Comparison of ENCODE assay signal across 26 cellular contexts in genomic region chr4:87185471-87185870, GRCh38.
"Had no signal": no experiment of that assay in that cellular context is flagged by ENCODE, and none has a peak within 500 bp of the region (broad histone marks: within the 10 kb centered on the region; RNA-seq: fewer than 3 reads in every experiment).

No MANE protein-coding gene starts in this region.

- H3K9me3 Mint-ChIP-seq: natural killer cell; nephron progenitor cell; stimulated activated effector memory CD8-positive, alpha-beta T cell treated with anti-CD3 and anti-CD28 coated beads, Interleukin-12 subunit alpha, Interleukin-12 subunit beta, amount 100 ng/mL, for 72 hours; stimulated activated naive CD8-positive, alpha-beta T cell treated with anti-CD3 and anti-CD28 coated beads, Interleukin-15, Interleukin-2, amounts not matched to agents 100 ng/mL and 50 ng/mL, for 24 hours had no signal

- FAIRE-seq: small intestine, urothelium cell line had no signal

- H3K27ac ChIP-seq: left lung, ovary, sigmoid colon, spleen, suprapubic skin, thoracic aorta, tibial artery, upper lobe of right lung had no signal

- H3K4me1 Mint-ChIP-seq: naive B cell; nephron progenitor cell; stimulated activated effector memory CD8-positive, alpha-beta T cell treated with anti-CD3 and anti-CD28 coated beads, Interleukin-12 subunit alpha, Interleukin-12 subunit beta, amount 100 ng/mL, for 72 hours had no signal

- H3K36me3 ChIP-seq: left lung, ovary, sigmoid colon, suprapubic skin, thoracic aorta, tibial artery, upper lobe of right lung had no signal

- H3K4me1 ChIP-seq: left lung, sigmoid colon, spleen, suprapubic skin, tibial artery, upper lobe of right lung had no signal

- H3K27me3 ChIP-seq: left lung, ovary, sigmoid colon, spleen, suprapubic skin, tibial artery, upper lobe of right lung had no signal

- DNase-seq: hippocampal formation; kidney; left colon; left lung; mesendoderm; naive B cell; natural killer cell; nephron progenitor cell; ovary; right cardiac atrium; sigmoid colon; small intestine; spleen; stimulated activated CD4-positive, alpha-beta T cell treated with anti-CD3 and anti-CD28 coated beads, Interleukin-4, amount 100 ng/mL, for 24 hours; stimulated activated naive CD4-positive, alpha-beta T cell; tibial artery; trophoblast cell; upper lobe of right lung had no signal

- H3K4me3 Mint-ChIP-seq: mesothelial cell of epicardium; naive B cell; natural killer cell; nephron progenitor cell; stimulated activated effector memory CD8-positive, alpha-beta T cell treated with anti-CD3 and anti-CD28 coated beads, Interleukin-12 subunit alpha, Interleukin-12 subunit beta, amount 100 ng/mL, for 72 hours; stimulated activated naive CD8-positive, alpha-beta T cell treated with anti-CD3 and anti-CD28 coated beads, Interleukin-15, Interleukin-2, amounts not matched to agents 100 ng/mL and 50 ng/mL, for 24 hours had no signal

- H3K27ac Mint-ChIP-seq: mesothelial cell of epicardium; naive B cell; natural killer cell; nephron progenitor cell; progenitor cell of endocrine pancreas; stimulated activated effector memory CD8-positive, alpha-beta T cell treated with anti-CD3 and anti-CD28 coated beads, Interleukin-12 subunit alpha, Interleukin-12 subunit beta, amount 100 ng/mL, for 72 hours; stimulated activated naive CD8-positive, alpha-beta T cell treated with anti-CD3 and anti-CD28 coated beads, Interleukin-15, Interleukin-2, amounts not matched to agents 100 ng/mL and 50 ng/mL, for 24 hours had no signal

- H3K9me3 ChIP-seq: left lung, ovary, sigmoid colon, spleen, suprapubic skin, thoracic aorta, tibial artery, upper lobe of right lung had no signal

- H3K36me3 Mint-ChIP-seq: natural killer cell had no signal

- H3K27me3 Mint-ChIP-seq: naive B cell; progenitor cell of endocrine pancreas; stimulated activated naive CD8-positive, alpha-beta T cell treated with anti-CD3 and anti-CD28 coated beads, Interleukin-15, Interleukin-2, amounts not matched to agents 100 ng/mL and 50 ng/mL, for 24 hours had no signal

- ATAC-seq: left colon; left lung; natural killer cell; right cardiac atrium; stimulated activated effector memory CD8-positive, alpha-beta T cell treated with anti-CD3 and anti-CD28 coated beads, Interleukin-12 subunit alpha, Interleukin-12 subunit beta, amount 100 ng/mL, for 72 hours; upper lobe of right lung had no signal

- H3K4me3 ChIP-seq: left lung, lung, ovary, sigmoid colon, spleen, suprapubic skin, thoracic aorta, tibial artery, upper lobe of right lung had no signal
